40 cellular contexts compared by ENCODE assay signal in genomic region chr6:24768361-24768760, GRCh38. TPM values are rescaled to one million over a fixed set of nuclear protein-coding genes. Genes with fewer than 3 reads are reported as not detected.
DNase-seq lines count a peak whose midpoint lies in the region; ATAC-seq, FAIRE-seq and TF ChIP-seq lines count a peak whose summit lies in the region.
"Had no signal": no experiment of that assay in that cellular context is flagged by ENCODE, and none has a peak within 500 bp of the region (broad histone marks: within the 10 kb centered on the region; RNA-seq: fewer than 3 reads in every experiment).

No MANE protein-coding gene starts in this region.

- ATAC-seq in K562 (no peak), HG02798 (IDR thresholded peaks at IDR 0.05; ENCODE audit: poor library complexity, unreplicated experiment) (no peak)
- no peak for ATAC-seq in effector memory CD8-positive, alpha-beta T cell (replicated peaks)
- ATAC-seq: psoas muscle, Right ventricle myocardium inferior had no signal

- H3K4me3 ChIP-seq in K562 = no peak overlapping the region
- H3K4me3 ChIP-seq in neural progenitor cell = no peak overlapping the region
- H3K4me3 ChIP-seq: adrenal gland, left ventricle myocardium inferior, psoas muscle had no signal

- H3K4me3 Mint-ChIP-seq in neural progenitor cell = no peak overlapping the region
- H3K4me3 Mint-ChIP-seq in effector memory CD8-positive, alpha-beta T cell = no peak overlapping the region
- H3K4me3 Mint-ChIP-seq: CD14-positive monocyte had no signal

- WGBS in K562 (ENCODE audit: insufficient coverage, low coverage, missing lambda C conversion rate) = 94% methylated on average over 5 of the region's 5 CpGs

- TF ChIP-seq RAD21 in K562 (CRISPR knock-in tag; conservative IDR thresholded peaks at IDR 0.05 in 1 of 2, IDR thresholded peaks at IDR 0.05 in 1 of 2) = no peak

- H3K36me3 Mint-ChIP-seq in neural progenitor cell = no peaks in the 10 kb centered on the region
- H3K36me3 Mint-ChIP-seq in effector memory CD8-positive, alpha-beta T cell (ENCODE audit: insufficient read depth) = no peaks in the 10 kb centered on the region
- H3K36me3 Mint-ChIP-seq: CD14-positive monocyte had no signal

- H3K79me2 ChIP-seq in K562 (ENCODE audit: control insufficient read depth, insufficient read depth, low read length) (no peaks in the 10 kb centered on the region), neural progenitor cell (ENCODE audit: low read depth) (no peaks in the 10 kb centered on the region)

- no peaks in the 10 kb centered on the region for H3K27me3 ChIP-seq in K562 (ENCODE audit: control insufficient read depth in 2 of 2, insufficient read depth in 2 of 2, low read length in 2 of 2)
- no peaks in the 10 kb centered on the region for H3K27me3 ChIP-seq in neural progenitor cell
- H3K27me3 ChIP-seq: adrenal gland, neutrophil had no signal

- no peaks in the 10 kb centered on the region for H3K36me3 ChIP-seq in K562 (ENCODE audit: control insufficient read depth, insufficient read depth, low read length)
- H3K36me3 ChIP-seq in neural progenitor cell = no peaks in the 10 kb centered on the region
- H3K36me3 ChIP-seq: adrenal gland, left ventricle myocardium inferior, neutrophil, WERI-Rb-1 had no signal

- no peaks in the 10 kb centered on the region for H4K20me1 ChIP-seq in K562 (replicated peaks; ENCODE audit: control insufficient read depth, insufficient read depth, low read length)
- no peaks in the 10 kb centered on the region for H4K20me1 ChIP-seq in neural progenitor cell (ENCODE audit: low read depth)

- no peak for TF ChIP-seq POLR2A in K562 (conservative IDR thresholded peaks at IDR 0.05)

- peak; percentile 28 for DNase-seq in Daoy (ENCODE audit: low read depth)
- DNase-seq in LHCN-M2 (ENCODE audit: low read depth) = peak; percentile 36
- DNase-seq in K562 (ENCODE audit: extremely low read depth in 1 of 4, low spot score in 3 of 4) = no peak
- no peak for DNase-seq in neural progenitor cell (ENCODE audit: low spot score)
- DNase-seq in stimulated activated CD4-positive, alpha-beta T cell treated with anti-CD3 and anti-CD28 coated beads, Interleukin-2, amount 100 ng/mL, for 48 hours = no peak
- DNase-seq in effector memory CD8-positive, alpha-beta T cell = no peak
- DNase-seq in activated T-cell treated with anti-CD3 and anti-CD28 coated beads, Interleukin-2, amount 50 U/mL, for 48 hours = no peak
- DNase-seq: activated CD4-positive, alpha-beta T cell treated with anti-CD3 and anti-CD28 coated beads for 48 hours; activated naive CD4-positive, alpha-beta T cell; activated T-cell treated with anti-CD3 and anti-CD28 coated beads, Interleukin-2, amount 50 U/mL, for 1 hour; adrenal gland; effector CD8-positive, alpha-beta T cell; erythroblast; islet precursor cell; Karpas-422; left ventricle myocardium inferior; MV-4-11; NCI-H146; NCI-H2107; NCI-H446 treated with DMSO at 0.1 percent for 48 hours; NCI-H82; OCI-M1; psoas muscle; stimulated activated CD4-positive, alpha-beta T cell treated with anti-CD3 and anti-CD28 coated beads, Interleukin-15, amount 100 ng/mL, for 24 hours; stimulated activated naive CD4-positive, alpha-beta T cell; T-helper 9 cell; WERI-Rb-1 had no signal

- H2AFZ ChIP-seq in K562 (ENCODE audit: low read depth, low read length) = no peak overlapping the region
- H2AFZ ChIP-seq in neural progenitor cell (replicated peaks) = no peak overlapping the region

- peak overlapping the region; percentile 23 for H3K27ac Mint-ChIP-seq in neural progenitor cell
- no peak overlapping the region for H3K27ac Mint-ChIP-seq in effector memory CD8-positive, alpha-beta T cell

- no peaks in the 10 kb centered on the region for H3K4me1 Mint-ChIP-seq in neural progenitor cell
- H3K4me1 Mint-ChIP-seq in effector memory CD8-positive, alpha-beta T cell (ENCODE audit: low read depth in 2 of 2) = peaks cover 0 to 2% of the 10 kb centered on the region in 2 donors
- H3K4me1 Mint-ChIP-seq: CD14-positive monocyte had no signal

- H3K27ac ChIP-seq in K562 (ENCODE audit: extremely low read depth, low read depth, low read length) = no peak overlapping the region
- no peak overlapping the region for H3K27ac ChIP-seq in neural progenitor cell
- H3K27ac ChIP-seq: adrenal gland, left ventricle myocardium inferior, neutrophil, psoas muscle, WERI-Rb-1 had no signal

- intact Hi-C loops in K562 (cut with micrococcal nuclease) = loop anchor here (5.0 kb wide), 2 partner anchors 241 to 486 kb away; no protein-coding TSS in a partner anchor

- in situ Hi-C loops in K562 (cut with MboI) = loop anchor here (10.0 kb wide), 1 partner anchor 194 kb away; no protein-coding TSS in a partner anchor

- POLR2A ChIA-PET in K562 (lab: Yijun Ruan, JAX) = interaction anchor here (1.0 kb wide), 1 partner anchor 11 kb away, joined by 3 read pairs; no protein-coding TSS in a partner anchor

- TF ChIP-seq CTCF in K562 (IDR thresholded peaks at IDR 0.05 in 2 of 3, conservative IDR thresholded peaks at IDR 0.05 in 1 of 3; ENCODE audit: insufficient read depth in 2 of 3, low read depth in 1 of 3, low read length in 3 of 3) (no peak), neural progenitor cell (IDR thresholded peaks at IDR 0.05) (no peak)

- no peak overlapping the region for H3K9ac ChIP-seq in K562 (ENCODE audit: insufficient read depth in 1 of 2, low read depth in 2 of 2, low read length in 2 of 2)
- H3K9ac ChIP-seq in neural progenitor cell = no peak overlapping the region

- FAIRE-seq in K562 (lab: Jason Lieb, UNC) = no peak
- FAIRE-seq: bronchial epithelial cell, colon, D721Med, H1 had no signal

- peaks cover 0 to under 1% of the 10 kb centered on the region in 2 experiments; a peak in 1 of 5 replicates for H3K4me1 ChIP-seq in K562 (replicated peaks in 1 of 2; ENCODE audit: control insufficient read depth in 2 of 2, insufficient read depth in 2 of 2, low read length in 2 of 2)
- H3K4me1 ChIP-seq in neural progenitor cell = no peaks in the 10 kb centered on the region
- H3K4me1 ChIP-seq: left ventricle myocardium inferior, psoas muscle had no signal

- no TSS peak for BruUV-seq in K562 (replicated peaks; lab: Mats Ljungman, UMichigan)

- H3F3A ChIP-seq in neural progenitor cell (ENCODE audit: low read depth) = no peaks in the 10 kb centered on the region

- H3K9me3 ChIP-seq in K562 (replicated peaks; ENCODE audit: control insufficient read depth, insufficient read depth, low read depth, low read length) = no peaks in the 10 kb centered on the region
- no peaks in the 10 kb centered on the region for H3K9me3 ChIP-seq in neural progenitor cell (ENCODE audit: low read depth)
- H3K9me3 ChIP-seq: adrenal gland, left ventricle myocardium inferior, neutrophil, psoas muscle had no signal

- no peak for TF ChIP-seq EP300 in K562 (IDR thresholded peaks at IDR 0.05; ENCODE audit: low read length)

- CTCF ChIA-PET in K562 (lab: Yijun Ruan, JAX; ENCODE audit: low intra/inter-chr PET ratio) = no interaction called here

- H3K9me3 Mint-ChIP-seq in neural progenitor cell = no peaks in the 10 kb centered on the region
- no peaks in the 10 kb centered on the region for H3K9me3 Mint-ChIP-seq in effector memory CD8-positive, alpha-beta T cell
- H3K9me3 Mint-ChIP-seq: CD14-positive monocyte had no signal

- no peaks in the 10 kb centered on the region for H3K9me1 ChIP-seq in K562 (ENCODE audit: control insufficient read depth, insufficient read depth, low read length)

- H3K27me3 Mint-ChIP-seq in neural progenitor cell (ENCODE audit: insufficient read depth, low read depth) = no peaks in the 10 kb centered on the region
- H3K27me3 Mint-ChIP-seq in effector memory CD8-positive, alpha-beta T cell = no peaks in the 10 kb centered on the region

- no peak overlapping the region for H3K4me2 ChIP-seq in K562 (ENCODE audit: insufficient read depth, low read length)
- H3K4me2 ChIP-seq in neural progenitor cell = no peak overlapping the region

RNA-seq across cellular contexts. Expression of gene GMNN, which starts 6.4 kb away (rescaled TPM):
- 114 and 130 TPM in 2 replicates for total RNA-seq in Daoy (2014; rRNA removed; shearing (Covaris generic))
- 52.4 and 60.5 TPM in 2 replicates for total RNA-seq in LHCN-M2 (2014; rRNA removed)
- polyA plus RNA-seq in LHCN-M2 (2012) = 31.2 TPM
- 62.3 and 103 TPM in 2 replicates for total RNA-seq in K562 (2011; cell fraction: chromatin; rRNA removed; ENCODE audit: low replicate concordance)
- total RNA-seq in K562 (2011; cell fraction: nucleolus; rRNA removed) = 65.7 and 78.8 TPM in 2 replicates
- total RNA-seq in K562 (2011; cell fraction: nucleoplasm; rRNA removed) = 98.0 and 106 TPM in 2 replicates
- 140 and 156 TPM in 2 replicates for total RNA-seq in K562 (2014; rRNA removed)
- 189 and 216 TPM in 2 replicates for total RNA-seq in K562 (2014; rRNA removed; fragmentation: Illumina TruSeq; extraction: Trizol)
- 187 and 210 TPM in 2 replicates for total RNA-seq in K562 (2015; rRNA removed; fragmentation: Illumina TruSeq; extraction: Trizol)
- total RNA-seq in K562 (2021) = 144 and 146 TPM in 2 replicates
- polyA plus RNA-seq in K562 (2011; rRNA removed) = 125 and 167 TPM in 2 replicates
- 79.5 and 92.1 TPM in 2 replicates for polyA plus RNA-seq in K562 (2011; cell fraction: cytosol; rRNA removed)
- 50.4 and 63.0 TPM in 2 replicates for polyA plus RNA-seq in K562 (2011; cell fraction: nucleus; rRNA removed)
- polyA plus RNA-seq in K562 (2012) = 98.2 and 179 TPM in 2 replicates
- 217 and 222 TPM in 2 replicates for polyA plus RNA-seq in K562 (2014; fragmentation: Illumina TruSeq; extraction: Trizol)
- 100 to 1,000 TPM; 331 to 370 TPM for polyA plus RNA-seq in K562 (2014; fragmentation: Nextera tagmentation; extraction: Ambion mirVana)
- 199 and 254 TPM in 2 replicates for polyA plus RNA-seq in K562 (2014; rRNA removed)
- 80.2 and 85.5 TPM in 2 replicates for polyA minus RNA-seq in K562 (2011; rRNA and poly(A)+ RNA removed)
- polyA minus RNA-seq in K562 (2011; cell fraction: cytosol; rRNA and poly(A)+ RNA removed) = 43.5 and 55.4 TPM in 2 replicates
- 50.4 and 78.2 TPM in 2 replicates for polyA minus RNA-seq in K562 (2011; cell fraction: nucleus; rRNA and poly(A)+ RNA removed)
- total RNA-seq in neural progenitor cell (ENCODE audit: low replicate concordance) = 69.1 and 98.5 TPM in 2 replicates

RNA-seq across cellular contexts. Expression of gene ARMH2, which starts 30.4 kb away (rescaled TPM):
- not detected in 2 replicates for total RNA-seq in Daoy (2014; rRNA removed; shearing (Covaris generic))
- total RNA-seq in LHCN-M2 (2014; rRNA removed) (not detected in 2 replicates), K562 (2014; rRNA removed) (not detected in 2 replicates), K562 (2014; rRNA removed; fragmentation: Illumina TruSeq; extraction: Trizol) (not detected in 2 replicates), K562 (2015; rRNA removed; fragmentation: Illumina TruSeq; extraction: Trizol) (not detected in 2 replicates), K562 (2021) (not detected in 2 replicates), neural progenitor cell (ENCODE audit: low replicate concordance) (not detected in 2 replicates)
- not detected for polyA plus RNA-seq in LHCN-M2 (2012)
- total RNA-seq in K562 (2011; cell fraction: chromatin; rRNA removed; ENCODE audit: low replicate concordance) = not detected in 2 replicates
- not detected in 2 replicates for total RNA-seq in K562 (2011; cell fraction: nucleolus; rRNA removed)
- total RNA-seq in K562 (2011; cell fraction: nucleoplasm; rRNA removed) = not detected in 2 replicates
- polyA plus RNA-seq in K562 (2011; rRNA removed) (not detected in 2 replicates), K562 (2014; fragmentation: Illumina TruSeq; extraction: Trizol) (not detected in 2 replicates), K562 (2014; fragmentation: Nextera tagmentation; extraction: Ambion mirVana) (not detected), K562 (2014; rRNA removed) (not detected in 2 replicates)
- not detected in 2 replicates for polyA plus RNA-seq in K562 (2011; cell fraction: cytosol; rRNA removed)
- polyA plus RNA-seq in K562 (2011; cell fraction: nucleus; rRNA removed) = not detected in 2 replicates
- polyA plus RNA-seq in K562 (2012) = not detected in 2 replicates
- not detected in 2 replicates for polyA minus RNA-seq in K562 (2011; rRNA and poly(A)+ RNA removed)
- polyA minus RNA-seq in K562 (2011; cell fraction: cytosol; rRNA and poly(A)+ RNA removed) = not detected in 2 replicates
- polyA minus RNA-seq in K562 (2011; cell fraction: nucleus; rRNA and poly(A)+ RNA removed) = not detected in 2 replicates
- total RNA-seq: activated CD8-positive, alpha-beta memory T cell treated with anti-CD3 and anti-CD28 coated beads for 36 hours; adrenal gland; bronchial epithelial cell; H1; left ventricle myocardium inferior; mesenteric fat pad; psoas muscle; Right ventricle myocardium inferior; temporal lobe; urinary bladder had no signal
- polyA plus RNA-seq: adrenal gland, AG04450, H1, psoas muscle, urinary bladder had no signal

RNA-seq across cellular contexts. Expression of gene C6orf62, which starts 49.4 kb away (rescaled TPM):
- 132 and 133 TPM in 2 replicates for total RNA-seq in Daoy (2014; rRNA removed; shearing (Covaris generic))
- total RNA-seq in LHCN-M2 (2014; rRNA removed) (134 and 140 TPM in 2 replicates), K562 (2014; rRNA removed) (48.5 and 52.9 TPM in 2 replicates), K562 (2014; rRNA removed; fragmentation: Illumina TruSeq; extraction: Trizol) (110 and 124 TPM in 2 replicates), K562 (2015; rRNA removed; fragmentation: Illumina TruSeq; extraction: Trizol) (111 and 113 TPM in 2 replicates), K562 (2021) (113 and 117 TPM in 2 replicates), neural progenitor cell (ENCODE audit: low replicate concordance) (71.5 and 82.3 TPM in 2 replicates)
- 53.6 TPM for polyA plus RNA-seq in LHCN-M2 (2012)
- total RNA-seq in K562 (2011; cell fraction: chromatin; rRNA removed; ENCODE audit: low replicate concordance) = 43.5 and 83.8 TPM in 2 replicates
- total RNA-seq in K562 (2011; cell fraction: nucleolus; rRNA removed) = 36.7 and 38.0 TPM in 2 replicates
- 66.0 and 93.1 TPM in 2 replicates for total RNA-seq in K562 (2011; cell fraction: nucleoplasm; rRNA removed)
- polyA plus RNA-seq in K562 (2011; rRNA removed) (76.7 and 105 TPM in 2 replicates), K562 (2014; fragmentation: Illumina TruSeq; extraction: Trizol) (86.2 and 111 TPM in 2 replicates), K562 (2014; fragmentation: Nextera tagmentation; extraction: Ambion mirVana) (100 to 1,000 TPM; 355 to 579 TPM), K562 (2014; rRNA removed) (56.8 and 65.6 TPM in 2 replicates)
- 37.7 and 38.4 TPM in 2 replicates for polyA plus RNA-seq in K562 (2011; cell fraction: cytosol; rRNA removed)
- 55.2 and 65.3 TPM in 2 replicates for polyA plus RNA-seq in K562 (2011; cell fraction: nucleus; rRNA removed)
- polyA plus RNA-seq in K562 (2012) = 55.2 and 66.1 TPM in 2 replicates
- polyA minus RNA-seq in K562 (2011; rRNA and poly(A)+ RNA removed) = 117 and 150 TPM in 2 replicates
- 41.9 and 92.5 TPM in 2 replicates for polyA minus RNA-seq in K562 (2011; cell fraction: cytosol; rRNA and poly(A)+ RNA removed)
- polyA minus RNA-seq in K562 (2011; cell fraction: nucleus; rRNA and poly(A)+ RNA removed) = 37.2 and 54.4 TPM in 2 replicates

Comparison
In these comparisons a context has a peak if more than half of its experiments do, and no peak if none do; other contexts are left out.
1. DNase-seq: peak in Daoy (single experiment) and LHCN-M2 (single experiment); none in K562 (0 of 4), neural progenitor cell (single experiment), stimulated activated CD4-positive, alpha-beta T cell treated with anti-CD3 and anti-CD28 coated beads, Interleukin-2, amount 100 ng/mL, for 48 hours (0 of 2), effector memory CD8-positive, alpha-beta T cell (0 of 3) and activated T-cell treated with anti-CD3 and anti-CD28 coated beads, Interleukin-2, amount 50 U/mL, for 48 hours (0 of 2).